8 cellular contexts compared by ENCODE assay signal in the genomic region with DNA sequence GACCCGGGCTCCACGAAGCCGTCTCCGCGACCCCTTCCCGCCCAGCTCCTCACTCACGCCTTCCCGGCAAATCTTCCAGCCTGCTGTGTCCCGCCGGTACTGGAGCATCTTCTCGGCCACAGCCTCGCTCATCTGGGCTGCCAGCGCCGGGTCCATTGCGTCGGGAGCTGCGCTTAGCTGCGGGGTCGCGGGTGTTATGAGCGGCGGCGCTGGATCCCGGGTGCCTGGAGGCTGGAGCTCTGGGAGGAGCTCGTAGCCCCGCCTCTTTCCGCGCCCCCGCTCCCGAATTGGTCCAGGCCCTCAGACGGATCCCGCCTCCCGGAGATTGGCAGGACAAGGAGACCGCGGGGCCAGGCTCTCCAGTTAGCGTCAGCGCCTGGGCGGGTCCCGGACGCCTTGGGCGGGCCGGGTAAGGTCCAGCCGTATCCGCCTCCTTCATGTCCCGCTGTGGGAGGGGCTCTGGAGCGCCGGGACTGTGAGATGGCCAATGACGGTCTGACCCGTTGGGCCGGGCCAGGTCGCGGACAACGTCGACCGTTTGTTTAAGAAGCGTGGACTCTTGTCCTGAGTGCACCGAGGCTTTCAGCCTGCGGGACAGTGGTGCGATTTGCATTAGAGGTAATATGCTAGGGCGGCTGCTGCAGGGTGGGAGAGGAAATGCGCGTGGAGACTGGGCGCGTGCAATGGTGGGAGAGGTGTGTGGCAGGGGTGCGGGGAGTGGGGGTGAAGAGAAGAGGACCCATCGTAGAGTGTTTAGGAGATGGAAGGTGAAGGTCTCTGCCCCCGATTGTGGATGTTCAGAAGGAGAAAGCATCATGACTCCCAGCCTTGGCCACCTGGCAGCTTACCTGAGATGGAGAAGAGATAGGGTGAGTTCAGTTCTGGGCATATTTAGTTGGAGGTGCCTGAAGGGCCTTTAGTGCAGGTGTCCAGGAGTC. TPM values are rescaled to one million over a fixed set of nuclear protein-coding genes. Genes with fewer than 3 reads are reported as not detected.
DNase-seq lines count a peak whose midpoint lies in the region; ATAC-seq, FAIRE-seq and TF ChIP-seq lines count a peak whose summit lies in the region.

A gene with protein sequence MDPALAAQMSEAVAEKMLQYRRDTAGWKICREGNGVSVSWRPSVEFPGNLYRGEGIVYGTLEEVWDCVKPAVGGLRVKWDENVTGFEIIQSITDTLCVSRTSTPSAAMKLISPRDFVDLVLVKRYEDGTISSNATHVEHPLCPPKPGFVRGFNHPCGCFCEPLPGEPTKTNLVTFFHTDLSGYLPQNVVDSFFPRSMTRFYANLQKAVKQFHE (minus strand): TSS at position 198 of the 938 bp plus-strand sequence. CDS start 42 bp downstream, at position 156.

- no peaks in the 10 kb centered on the region for H4K20me1 ChIP-seq in endothelial cell of umbilical vein (replicated peaks; ENCODE audit: control insufficient read depth, extremely low read depth, insufficient read depth, low read length)

- H3K4me1 ChIP-seq in HUES48 (ENCODE audit: control insufficient read depth, insufficient read depth, low read length) (peaks cover 8% of the 10 kb centered on the region; the same call in 1 of the 2 replicates), NT2/D1 (ENCODE audit: insufficient read depth, insufficient read length) (no peaks in the 10 kb centered on the region), endothelial cell of umbilical vein (ENCODE audit: control insufficient read depth, extremely low read depth, insufficient read depth, low read length) (peaks cover 8% of the 10 kb centered on the region)

- intact Hi-C loops in endothelial cell of umbilical vein (cut with micrococcal nuclease), result loop anchor here (1.0 to 2.0 kb wide), 2 partner anchors 335 to 723 kb away; a partner anchor contains a TSS

- H3K4me3 ChIP-seq in HUES48 (ENCODE audit: low read depth, low read length) (peak within 1 kb of the TSS; percentile 80), NT2/D1 (ENCODE audit: insufficient read length, low read depth) (peak within 1 kb of the TSS; percentile 79), endothelial cell of umbilical vein (replicated peaks in 1 of 3; ENCODE audit: insufficient read depth in 1 of 3, low read depth in 1 of 3, low read length in 3 of 3) (peak within 1 kb of the TSS; percentile 77 to 89 (median 79))

- in situ Hi-C loops in Caki2 (cut with HindIII; ENCODE audit: low pct_unique_long_range_greater_than_20kb, low sequenced_read_pairs), result no loop called here

- H3K27ac ChIP-seq in HUES48 (ENCODE audit: low read depth, low read length) (peak within 1 kb of the TSS; percentile 42), endothelial cell of umbilical vein (ENCODE audit: insufficient read depth, low read depth, low read length) (peak within 1 kb of the TSS; percentile 36)

- no peaks in the 10 kb centered on the region for H3K79me2 ChIP-seq in endothelial cell of umbilical vein (ENCODE audit: control insufficient read depth, insufficient read depth, low read length)

- H3K9ac ChIP-seq in HUES48 (ENCODE audit: low read depth, low read length) (peak within 1 kb of the TSS; percentile 60), NT2/D1 (ENCODE audit: insufficient read length, low read depth) (peak within 1 kb of the TSS; percentile 86), endothelial cell of umbilical vein (replicated peaks; ENCODE audit: extremely low read depth, insufficient read depth, low read length) (peak within 1 kb of the TSS; percentile 83)

- H3K4me2 ChIP-seq in endothelial cell of umbilical vein (ENCODE audit: insufficient read depth, low read length), result peak within 1 kb of the TSS; percentile 85

- CTCF ChIA-PET in endothelial cell of umbilical vein (lab: Charles Lee), result interaction anchor here (0.6 to 3.2 kb wide), 8 partner anchors 12 to 545 kb away, joined by 3 to 21 read pairs (median 5); a partner anchor contains a TSS

- H3K9me3 ChIP-seq in HUES48 (ENCODE audit: control insufficient read depth, insufficient read depth, low read length) (no peaks in the 10 kb centered on the region), NT2/D1 (ENCODE audit: insufficient read depth, low read length) (no peaks in the 10 kb centered on the region), endothelial cell of umbilical vein (replicated peaks; ENCODE audit: control insufficient read depth, insufficient read depth, low read length) (no peaks in the 10 kb centered on the region)

- no peaks in the 10 kb centered on the region for H3K9me1 ChIP-seq in endothelial cell of umbilical vein (replicated peaks; ENCODE audit: control insufficient read depth, extremely low read depth, insufficient read depth, low read length)

- TF ChIP-seq POLR2A in endothelial cell of umbilical vein (IDR thresholded peaks at IDR 0.05; ENCODE audit: low read depth, low read length), result peak; percentile 46

- DNase-seq in Caki2 (ENCODE audit: low read depth) (peak; percentile 92), NT2/D1 (ENCODE audit: low read depth, low spot score) (peak; percentile 96), endothelial cell of umbilical vein (ENCODE audit: low read depth, low spot score) (peak; percentile 97), midbrain (lab: John Stamatoyannopoulos, UW) (peak; percentile 99)
- peak; percentile 96 for DNase-seq in activated CD8-positive, alpha-beta memory T cell treated with anti-CD3 and anti-CD28 coated beads, Interleukin-2, amount 50 U/mL, for 4 hours
- peak; percentile 95 to 98 for DNase-seq in stimulated activated CD8-positive, alpha-beta memory T cell treated with anti-CD3 and anti-CD28 coated beads, Interleukin-15, amount 100 ng/mL, for 48 hours (ENCODE audit: low read depth in 2 of 2)

- peak within 1 kb of the TSS; percentile 100 for H2AFZ ChIP-seq in endothelial cell of umbilical vein (ENCODE audit: low read depth, low read length)

- dilution Hi-C loops in endothelial cell of umbilical vein (cut with MboI; ENCODE audit: extremely low pct_ligation_motif_present, low sequenced_read_pairs), result no loop called here

- POLR2A ChIA-PET in endothelial cell of umbilical vein (lab: Charles Lee), result no interaction called here

- no peak for TF ChIP-seq CTCF in endothelial cell of umbilical vein (IDR thresholded peaks at IDR 0.05; ENCODE audit: extremely low read depth in 1 of 2, insufficient read depth in 1 of 2, low read depth in 1 of 2, low read length in 2 of 2)

- peaks cover 4% of the 10 kb centered on the region; the same call in 1 of the 2 replicates for H3K27me3 ChIP-seq in HUES48 (ENCODE audit: control insufficient read depth, insufficient read depth, low read length)
- H3K27me3 ChIP-seq in NT2/D1 (ENCODE audit: insufficient read depth, insufficient read length), result peaks cover 17% of the 10 kb centered on the region
- peaks cover 0 to 3% of the 10 kb centered on the region in 2 experiments for H3K27me3 ChIP-seq in endothelial cell of umbilical vein (ENCODE audit: control insufficient read depth in 2 of 2, insufficient read depth in 2 of 2, low read length in 2 of 2)

- peak; percentile 100 for ATAC-seq in GM21423 (IDR thresholded peaks at IDR 0.05; ENCODE audit: unreplicated experiment)

- no TSS peak for BruUV-seq in endothelial cell of umbilical vein (replicated peaks; lab: Mats Ljungman, UMichigan)

- H3K36me3 ChIP-seq in HUES48 (ENCODE audit: control insufficient read depth, insufficient read depth, low read length) (peaks cover 13% of the 10 kb centered on the region; the same call in 1 of the 2 replicates), NT2/D1 (ENCODE audit: insufficient read depth, insufficient read length, low read length) (peaks cover 10% of the 10 kb centered on the region), endothelial cell of umbilical vein (ENCODE audit: control insufficient read depth in 2 of 2, extremely low read depth in 1 of 2, insufficient read depth in 2 of 2, low read length in 2 of 2) (no peaks in the 10 kb centered on the region)

- peak; percentile 99 for FAIRE-seq in endothelial cell of umbilical vein (lab: Jason Lieb, UNC)

TF ChIP-seq in endothelial cell of umbilical vein, 7 proteins besides CTCF, POLR2A, EP300 and RAD21:
- TF ChIP-seq MYC (IDR thresholded peaks at IDR 0.05; ENCODE audit: low read depth, low read length) (no peak), FOS (IDR thresholded peaks at IDR 0.05; ENCODE audit: borderline replicate concordance, insufficient read depth, low read length) (no peak), EZH2 (IDR thresholded peaks at IDR 0.05; ENCODE audit: borderline replicate concordance, low read depth, low read length, severe bottlenecking) (no peak)

RNA-seq across cellular contexts. Expression of the gene that starts here (rescaled TPM):
- total RNA-seq in Caki2 (2014; rRNA removed; shearing (Covaris generic); ENCODE audit: low replicate concordance), result 0.35 and 2.0 TPM in 2 replicates
- 0.32 and 2.2 TPM in 2 replicates for total RNA-seq in endothelial cell of umbilical vein
- polyA plus RNA-seq in endothelial cell of umbilical vein, result 3.0 and 4.1 TPM in 2 replicates
- 2.7 and 2.9 TPM in 2 replicates for polyA plus RNA-seq in endothelial cell of umbilical vein (2011; cell fraction: cytosol; rRNA removed)
- 4.6 and 5.7 TPM in 2 replicates for polyA plus RNA-seq in endothelial cell of umbilical vein (2011; cell fraction: nucleus; rRNA removed)
- polyA plus RNA-seq in endothelial cell of umbilical vein (2012), result 0.52 and 1.2 TPM in 2 replicates
- 2.1 and 2.2 TPM in 2 replicates for polyA minus RNA-seq in endothelial cell of umbilical vein
- polyA minus RNA-seq in endothelial cell of umbilical vein (2011; cell fraction: cytosol; rRNA and poly(A)+ RNA removed), result not detected
- 1.3 and 1.8 TPM in 2 replicates for polyA minus RNA-seq in endothelial cell of umbilical vein (2011; cell fraction: nucleus; rRNA and poly(A)+ RNA removed)

Comparison
In these comparisons a context has a peak if more than half of its experiments do, and no peak if none do; other contexts are left out.
1. Peak in every context shown above with its lines: DNase-seq, ATAC-seq, H3K4me3 ChIP-seq and H3K27ac ChIP-seq.